ENCODE assay signal across 17 cellular contexts in the genomic region with DNA sequence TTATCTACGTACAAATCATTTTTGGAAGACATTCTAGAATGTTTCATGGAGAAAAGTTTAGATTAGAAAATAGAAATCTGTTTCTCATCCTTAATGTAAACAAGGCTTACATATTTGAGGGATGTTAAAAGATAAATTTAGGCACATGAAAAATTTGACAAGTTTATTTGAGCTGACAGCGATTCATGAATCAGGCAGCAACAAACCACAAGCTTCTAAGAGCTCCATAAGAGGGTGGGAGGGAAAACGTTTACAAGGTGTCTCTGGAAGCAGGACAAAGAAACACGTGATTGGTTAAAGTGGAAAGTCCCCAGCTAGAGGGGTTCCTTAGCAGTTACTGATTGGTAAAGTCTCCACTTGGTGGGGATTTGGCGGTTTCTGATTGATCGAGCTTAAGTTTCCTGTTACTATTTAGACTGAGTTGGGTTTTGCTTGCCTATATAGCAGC.
A peak's percentile ranks its signal among the peaks of the same experiment; 100 is the strongest.
DNase-seq lines count a peak whose midpoint lies in the region; TF ChIP-seq lines count a peak whose summit lies in the region.
"Had no signal": no experiment of that assay in that cellular context is flagged by ENCODE, and none has a peak within 500 bp of the region (broad histone marks: within the 10 kb centered on the region; RNA-seq: fewer than 3 reads in every experiment).

No MANE protein-coding gene starts in this region.

- TF ChIP-seq POLR2A in thyroid gland (IDR thresholded peaks at IDR 0.05) = no peak

- intact Hi-C loops in thyroid gland (cut with DNase I) = no loop called here

- H3K4me2 ChIP-seq in osteoblast (ENCODE audit: insufficient read depth, low read length) = peak overlapping the region; percentile 13

- H3K27ac ChIP-seq in osteoblast (ENCODE audit: low read depth, low read length) (no peak overlapping the region), thyroid gland (no peak overlapping the region)
- H3K27ac ChIP-seq: foreskin keratinocyte, SJCRH30 had no signal

- no peaks in the 10 kb centered on the region for H4K20me1 ChIP-seq in osteoblast (ENCODE audit: insufficient read depth, low read length)

- H2AFZ ChIP-seq in osteoblast (ENCODE audit: low read length) = no peak overlapping the region

- peak; percentile 20 for DNase-seq in GM03348 (ENCODE audit: low spot score)
- DNase-seq in NCI-H226 = peak; percentile 42
- DNase-seq in dedifferentiated amniotic fluid mesenchymal stem cell (ENCODE audit: extremely low spot score) = peak; percentile 42
- DNase-seq in osteoblast (ENCODE audit: insufficient read length, low spot score, missing footprints) = peak; percentile 88
- no peak for DNase-seq in GDM1 (lab: John Stamatoyannopoulos, UW)
- DNase-seq in central memory CD4-positive, alpha-beta T cell = no peak
- DNase-seq in activated gamma-delta T cell treated with Interleukin-2 at 50 U/mL for 16 hours = no peak
- DNase-seq in thyroid gland = no peak
- DNase-seq: activated B cell treated with CpG ODN at 0.5 μM for 24 hours; C1 segment of cervical spinal cord; effector memory CD8-positive, alpha-beta T cell; foreskin keratinocyte; H7; KG1; OCI-M1; SJCRH30; stimulated activated CD4-positive, alpha-beta T cell treated with anti-CD3 and anti-CD28 coated beads, Interleukin-12 subunit alpha, Interleukin-12 subunit beta, amount 100 ng/mL, for 4 hours had no signal

- H3K36me3 ChIP-seq in osteoblast (ENCODE audit: insufficient read depth, low read length) (no peaks in the 10 kb centered on the region), thyroid gland (no peaks in the 10 kb centered on the region)
- H3K36me3 ChIP-seq: SJCRH30 had no signal

- TF ChIP-seq CTCF in osteoblast (IDR thresholded peaks at IDR 0.05; ENCODE audit: extremely low read depth, low read depth, low read length) (no peak), thyroid gland (IDR thresholded peaks at IDR 0.05) (no peak)

- no peaks in the 10 kb centered on the region for H3K79me2 ChIP-seq in osteoblast (ENCODE audit: insufficient read depth, low read length)

- peaks cover 14% of the 10 kb centered on the region for H3K4me1 ChIP-seq in osteoblast (ENCODE audit: insufficient read depth, low read length)
- no peaks in the 10 kb centered on the region for H3K4me1 ChIP-seq in thyroid gland
- H3K4me1 ChIP-seq: foreskin keratinocyte, SJCRH30 had no signal

- WGBS in thyroid gland, 2 donors = 76 to 85% methylated on average over 6 of the region's 6 CpGs

- H3K9me3 ChIP-seq in osteoblast (ENCODE audit: low read depth, low read length) (no peaks in the 10 kb centered on the region), thyroid gland (no peaks in the 10 kb centered on the region)
- H3K9me3 ChIP-seq: SJCRH30 had no signal

- H3K4me3 ChIP-seq in osteoblast (ENCODE audit: insufficient read depth, low read length) = no peak overlapping the region
- H3K4me3 ChIP-seq in thyroid gland (replicated peaks in 1 of 3) = no peak overlapping the region
- H3K4me3 ChIP-seq: SJCRH30 had no signal

- H3K27me3 ChIP-seq in osteoblast (ENCODE audit: insufficient read depth, low read length) = peaks cover 60% of the 10 kb centered on the region
- no peaks in the 10 kb centered on the region for H3K27me3 ChIP-seq in thyroid gland
- H3K27me3 ChIP-seq: foreskin keratinocyte, SJCRH30 had no signal

Comparison
In these comparisons a context has a peak if more than half of its experiments do, and no peak if none do; other contexts are left out.
1. DNase-seq: peak in GM03348 (single experiment), NCI-H226 (single experiment), dedifferentiated amniotic fluid mesenchymal stem cell (single experiment) and osteoblast (single experiment); none in GDM1 (single experiment), central memory CD4-positive, alpha-beta T cell (single experiment), activated gamma-delta T cell treated with Interleukin-2 at 50 U/mL for 16 hours (single experiment) and thyroid gland (0 of 2).